In genomic region chr19:39996218-39996810, GRCh38 we compare ENCODE assay signal across 8 cellular contexts. TPM values are rescaled to one million over a fixed set of nuclear protein-coding genes. Genes with fewer than 3 reads are reported as not detected.
DNase-seq lines count a peak whose midpoint lies in the region; ATAC-seq and TF ChIP-seq lines count a peak whose summit lies in the region.

No MANE protein-coding gene starts in this region.

- no peaks in the 10 kb centered on the region for H3K27me3 Mint-ChIP-seq in activated naive CD8-positive, alpha-beta T cell treated with anti-CD3 and anti-CD28 coated beads for 36 hours
- no peaks in the 10 kb centered on the region for H3K27me3 Mint-ChIP-seq in progenitor cell of endocrine pancreas

- peak overlapping the region; percentile 82 to 95 (median 91) for H3K27ac ChIP-seq in heart right ventricle

- ATAC-seq in HG02623 (IDR thresholded peaks at IDR 0.05; ENCODE audit: unreplicated experiment) (peak; percentile 6), heart right ventricle (peak; percentile 14 to 59 (median 51))

- H3K27ac Mint-ChIP-seq in activated naive CD8-positive, alpha-beta T cell treated with anti-CD3 and anti-CD28 coated beads for 36 hours = peak overlapping the region; percentile 94
- peak overlapping the region; percentile 93 for H3K27ac Mint-ChIP-seq in progenitor cell of endocrine pancreas

- H3K4me3 Mint-ChIP-seq in activated naive CD8-positive, alpha-beta T cell treated with anti-CD3 and anti-CD28 coated beads for 36 hours = peak overlapping the region; percentile 92
- peak overlapping the region; percentile 90 for H3K4me3 Mint-ChIP-seq in progenitor cell of endocrine pancreas (ENCODE audit: low read depth)

- no peaks in the 10 kb centered on the region for H3K27me3 ChIP-seq in heart right ventricle

- DNase-seq in activated T-cell treated with anti-CD3 and anti-CD28 coated beads for 24 hours (ENCODE audit: low read depth) = peak; percentile 23
- DNase-seq in activated T-cell treated with anti-CD3 and anti-CD28 coated beads, Interleukin-2, amount 50 U/mL, for 1 hour = no peak
- peak; percentile 9 for DNase-seq in NCI-H226
- peak; percentile 47 for DNase-seq in activated naive CD8-positive, alpha-beta T cell treated with anti-CD3 and anti-CD28 coated beads for 36 hours
- DNase-seq in heart right ventricle = no peak
- DNase-seq in progenitor cell of endocrine pancreas (ENCODE audit: low spot score, unreplicated experiment) = no peak
- no peak for DNase-seq in GF-D8 (lab: John Stamatoyannopoulos, UW)

- H3K9me3 ChIP-seq in heart right ventricle = peaks cover 0 to 12% (median 0%) of the 10 kb centered on the region in 11 donors

- intact Hi-C loops in heart right ventricle (cut with DNase I) = loop anchor here in 4 of 10 donors (2.0 kb wide), 2 partner anchors 24 to 26 kb away; partner anchors contain the start of gene PSMC4 (in 3 of the 4)

- H3K4me3 ChIP-seq in heart right ventricle = peak overlapping the region; percentile 64 to 83 (median 72)

- peaks cover 36% of the 10 kb centered on the region for H3K4me1 Mint-ChIP-seq in activated naive CD8-positive, alpha-beta T cell treated with anti-CD3 and anti-CD28 coated beads for 36 hours
- peaks cover 17% of the 10 kb centered on the region for H3K4me1 Mint-ChIP-seq in progenitor cell of endocrine pancreas (ENCODE audit: low read depth)

- TF ChIP-seq CTCF in heart right ventricle (IDR thresholded peaks at IDR 0.05) (no peak), progenitor cell of endocrine pancreas (IDR thresholded peaks at IDR 0.05; ENCODE audit: unreplicated experiment) (no peak)

- H3K4me1 ChIP-seq in heart right ventricle = peaks cover 0 to 24% (median 18%) of the 10 kb centered on the region in 9 donors

- H3K36me3 ChIP-seq in heart right ventricle = peaks cover 0 to 30% (median 0%) of the 10 kb centered on the region in 9 donors

- H3K36me3 Mint-ChIP-seq in activated naive CD8-positive, alpha-beta T cell treated with anti-CD3 and anti-CD28 coated beads for 36 hours = peaks cover 43% of the 10 kb centered on the region
- peaks cover 5% of the 10 kb centered on the region for H3K36me3 Mint-ChIP-seq in progenitor cell of endocrine pancreas (ENCODE audit: insufficient read depth)

- 10% methylated on average over 19 of the region's 19 CpGs for WGBS in heart right ventricle, 2 donors

- H3K9me3 Mint-ChIP-seq in activated naive CD8-positive, alpha-beta T cell treated with anti-CD3 and anti-CD28 coated beads for 36 hours = peaks cover 9% of the 10 kb centered on the region
- peaks cover 3% of the 10 kb centered on the region for H3K9me3 Mint-ChIP-seq in progenitor cell of endocrine pancreas (ENCODE audit: low read depth)

RNA-seq across cellular contexts. Expression of gene ZNF546, which starts 0.5 kb away (rescaled TPM):
- total RNA-seq in activated naive CD8-positive, alpha-beta T cell treated with anti-CD3 and anti-CD28 coated beads for 36 hours = 1 to 10 TPM; 3.7 to 3.8 TPM
- total RNA-seq in heart right ventricle (10 to 100 TPM in 5 of 10 donors, 1 to 10 TPM in 5; 5.7 to 13.5 (median 8.9) TPM), progenitor cell of endocrine pancreas (5.1 and 5.9 TPM in 2 replicates)
- polyA plus RNA-seq in heart right ventricle = 1 to 10 TPM in 1 of 2 donors, under 1 TPM in 1; 0.72 to 4.8 TPM

RNA-seq across cellular contexts. Expression of gene PSMC4, which starts 25.3 kb away (rescaled TPM):
- 100 to 1,000 TPM; 169 to 170 TPM for total RNA-seq in activated naive CD8-positive, alpha-beta T cell treated with anti-CD3 and anti-CD28 coated beads for 36 hours
- total RNA-seq in heart right ventricle = 10 to 100 TPM; 64.1 to 86.5 (median 78.1) TPM
- polyA plus RNA-seq in heart right ventricle = 100 to 1,000 TPM in 1 of 2 donors, 10 to 100 TPM in 1; 81.9 to 111 TPM
- total RNA-seq in progenitor cell of endocrine pancreas = 95.9 and 100 TPM in 2 replicates

RNA-seq across cellular contexts. Expression of gene ZNF780B, which starts 59.7 kb away (rescaled TPM):
- total RNA-seq in activated naive CD8-positive, alpha-beta T cell treated with anti-CD3 and anti-CD28 coated beads for 36 hours = 10 to 100 TPM; 16.1 to 18.6 TPM
- total RNA-seq in heart right ventricle (10 to 100 TPM; 20.6 to 29.7 (median 25.8) TPM), progenitor cell of endocrine pancreas (40.6 and 45.9 TPM in 2 replicates)
- polyA plus RNA-seq in heart right ventricle = 10 to 100 TPM in 1 of 2 donors, 1 to 10 TPM in 1; 3.1 to 18.1 TPM

Comparison
In these comparisons a context has a peak if more than half of its experiments do, and no peak if none do; other contexts are left out.
1. DNase-seq: peak in activated T-cell treated with anti-CD3 and anti-CD28 coated beads for 24 hours (single experiment), NCI-H226 (single experiment) and activated naive CD8-positive, alpha-beta T cell treated with anti-CD3 and anti-CD28 coated beads for 36 hours (single experiment); none in activated T-cell treated with anti-CD3 and anti-CD28 coated beads, Interleukin-2, amount 50 U/mL, for 1 hour (single experiment), heart right ventricle (0 of 2), progenitor cell of endocrine pancreas (single experiment) and GF-D8 (single experiment).